18 cellular contexts compared by ENCODE assay signal in the genomic region with DNA sequence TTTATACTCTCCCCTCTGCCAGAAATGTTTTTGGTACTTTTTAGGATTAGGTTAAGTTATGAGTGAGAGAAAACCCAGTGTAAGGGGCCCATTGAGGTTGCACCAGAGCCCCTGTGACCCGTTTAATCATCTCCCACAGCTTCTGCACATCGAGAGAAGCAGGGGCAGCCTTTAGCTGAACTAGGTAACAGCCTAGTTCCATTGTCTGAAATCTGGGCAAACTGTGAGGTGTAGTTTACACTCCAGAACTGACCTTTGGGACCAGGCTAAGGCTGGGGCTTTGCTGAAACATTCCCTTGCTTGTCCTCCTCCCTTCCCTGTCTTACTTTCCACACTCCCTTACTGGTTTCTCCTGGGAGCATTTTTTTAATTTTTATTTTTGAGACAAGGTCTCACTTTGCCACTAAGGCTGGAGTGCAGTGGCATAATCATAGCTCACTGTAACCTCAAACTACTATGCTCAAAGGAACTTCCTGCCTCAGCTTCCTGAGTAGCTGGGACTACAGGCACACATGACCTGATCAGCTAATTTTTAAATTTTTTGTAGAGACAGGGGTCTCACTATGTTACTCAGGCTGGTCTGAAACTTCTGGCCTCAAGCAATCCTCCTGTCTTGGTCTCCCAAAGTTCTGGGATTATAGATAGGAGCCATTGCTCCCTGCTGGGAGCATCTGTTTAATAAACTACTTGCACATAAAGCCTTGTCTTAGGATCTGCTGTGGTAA. TPM values are rescaled to one million over a fixed set of nuclear protein-coding genes. Genes with fewer than 3 reads are reported as not detected.
DNase-seq lines count a peak whose midpoint lies in the region; ATAC-seq and TF ChIP-seq lines count a peak whose summit lies in the region.
"Had no signal": no experiment of that assay in that cellular context is flagged by ENCODE, and none has a peak within 500 bp of the region (broad histone marks: within the 10 kb centered on the region; RNA-seq: fewer than 3 reads in every experiment).

No MANE protein-coding gene starts in this region.

- peaks cover 28 to 33% (median 28%) of the 10 kb centered on the region in 3 donors for H3K4me1 Mint-ChIP-seq in CD8-positive, alpha-beta memory T cell
- peaks cover 34% of the 10 kb centered on the region for H3K4me1 Mint-ChIP-seq in activated naive CD8-positive, alpha-beta T cell treated with anti-CD3 and anti-CD28 coated beads, Interleukin-2, amount 10 ng/mL, durations not matched to agents 7 days and 5 days
- peaks cover 28 to 61% (median 43%) of the 10 kb centered on the region in 4 donors for H3K4me1 Mint-ChIP-seq in naive thymus-derived CD8-positive, alpha-beta T cell

- no peak for TF ChIP-seq POLR2A in heart left ventricle (IDR thresholded peaks at IDR 0.05)

- 56 to 66% (median 63%) methylated on average over 2 of the region's 2 CpGs for WGBS in heart left ventricle, 4 donors

- H3K27me3 ChIP-seq in CD8-positive, alpha-beta memory T cell (ENCODE audit: insufficient read depth, low read length, poor library complexity, severe bottlenecking): no peaks in the 10 kb centered on the region
- peaks cover 0 to 10% (median 0%) of the 10 kb centered on the region in 9 donors for H3K27me3 ChIP-seq in heart left ventricle

- peaks cover 0 to 4% of the 10 kb centered on the region in 2 donors for H3K27me3 Mint-ChIP-seq in CD8-positive, alpha-beta memory T cell
- peaks cover 7% of the 10 kb centered on the region for H3K27me3 Mint-ChIP-seq in activated naive CD8-positive, alpha-beta T cell treated with anti-CD3 and anti-CD28 coated beads, Interleukin-2, amount 10 ng/mL, durations not matched to agents 7 days and 5 days
- H3K27me3 Mint-ChIP-seq in naive thymus-derived CD8-positive, alpha-beta T cell: no peaks in the 10 kb centered on the region

- peak in 2 of 5 donors; percentile 23 to 29 for DNase-seq in CD8-positive, alpha-beta memory T cell
- peak; percentile 56 to 65 for DNase-seq in Kasumi-1 (lab: John Stamatoyannopoulos, UW)
- DNase-seq in activated naive CD8-positive, alpha-beta T cell treated with anti-CD3 and anti-CD28 coated beads, Interleukin-2, amount 10 ng/mL, durations not matched to agents 7 days and 5 days: no peak
- peak in 5 of 10 donors; percentile 10 to 49 (median 36) for DNase-seq in naive thymus-derived CD8-positive, alpha-beta T cell
- no peak for DNase-seq in NCI-H146 (lab: John Stamatoyannopoulos, UW)
- no peak for DNase-seq in COLO829 (ENCODE audit: low spot score)
- DNase-seq in heart left ventricle: no peak
- DNase-seq: anterior cingulate cortex, C1 segment of cervical spinal cord, cortex of kidney, erythroblast, NCI-H1436 treated with DMSO at 0.1 percent for 48 hours, NCI-H446 treated with DMSO at 0.1 percent for 48 hours had no signal

- peak; percentile 93 for ATAC-seq in activated naive CD8-positive, alpha-beta T cell treated with anti-CD3 and anti-CD28 coated beads, Interleukin-2, amount 10 ng/mL, durations not matched to agents 7 days and 5 days (ENCODE audit: low read depth)
- ATAC-seq in naive thymus-derived CD8-positive, alpha-beta T cell: peak; percentile 92 to 95
- ATAC-seq in heart left ventricle: no peak
- ATAC-seq: HCT116 had no signal

- H3K36me3 ChIP-seq in CD8-positive, alpha-beta memory T cell (ENCODE audit: insufficient read depth, low read length): no peaks in the 10 kb centered on the region
- no peaks in the 10 kb centered on the region for H3K36me3 ChIP-seq in heart left ventricle
- H3K36me3 ChIP-seq: SJSA1 had no signal

- H3K4me3 Mint-ChIP-seq in CD8-positive, alpha-beta memory T cell: peak overlapping the region in 6 of 7 donors; percentile 69 to 89 (median 74)
- H3K4me3 Mint-ChIP-seq in activated naive CD8-positive, alpha-beta T cell treated with anti-CD3 and anti-CD28 coated beads, Interleukin-2, amount 10 ng/mL, durations not matched to agents 7 days and 5 days: peak overlapping the region; percentile 65
- H3K4me3 Mint-ChIP-seq in naive thymus-derived CD8-positive, alpha-beta T cell: peak overlapping the region; percentile 55 to 90 (median 80)

- peak overlapping the region; percentile 38 for H3K27ac ChIP-seq in CD8-positive, alpha-beta memory T cell (ENCODE audit: low read depth, low read length)
- peak overlapping the region in 1 of 12 donors; percentile 24 for H3K27ac ChIP-seq in heart left ventricle
- H3K27ac ChIP-seq: KMS-11, parathyroid adenoma, SJSA1 had no signal

- H3K4me3 ChIP-seq in CD8-positive, alpha-beta memory T cell (ENCODE audit: low read length): peak overlapping the region; percentile 32
- no peak overlapping the region for H3K4me3 ChIP-seq in heart left ventricle
- H3K4me3 ChIP-seq: SJSA1 had no signal

- no peaks in the 10 kb centered on the region for H3K36me3 Mint-ChIP-seq in CD8-positive, alpha-beta memory T cell
- peaks cover 14% of the 10 kb centered on the region for H3K36me3 Mint-ChIP-seq in activated naive CD8-positive, alpha-beta T cell treated with anti-CD3 and anti-CD28 coated beads, Interleukin-2, amount 10 ng/mL, durations not matched to agents 7 days and 5 days
- peaks cover 0 to 12% (median 7%) of the 10 kb centered on the region in 3 donors for H3K36me3 Mint-ChIP-seq in naive thymus-derived CD8-positive, alpha-beta T cell

- TF ChIP-seq CTCF in heart left ventricle (IDR thresholded peaks at IDR 0.05): no peak

- CTCF ChIA-PET in CD8-positive, alpha-beta memory T cell (lab: Charles Lee): interaction anchor here (5.3 to 5.8 kb wide), 2 partner anchors 21 to 22 kb away, joined by 28 to 51 read pairs; no protein-coding TSS in a partner anchor

- H3K27ac Mint-ChIP-seq in CD8-positive, alpha-beta memory T cell: peak overlapping the region; percentile 76 to 98 (median 90)
- H3K27ac Mint-ChIP-seq in activated naive CD8-positive, alpha-beta T cell treated with anti-CD3 and anti-CD28 coated beads, Interleukin-2, amount 10 ng/mL, durations not matched to agents 7 days and 5 days: peak overlapping the region; percentile 92
- H3K27ac Mint-ChIP-seq in naive thymus-derived CD8-positive, alpha-beta T cell: peak overlapping the region; percentile 89 to 99 (median 94)

- H3K9me3 Mint-ChIP-seq in CD8-positive, alpha-beta memory T cell: peaks cover 0 to 1% (median 0%) of the 10 kb centered on the region in 5 donors
- H3K9me3 Mint-ChIP-seq in activated naive CD8-positive, alpha-beta T cell treated with anti-CD3 and anti-CD28 coated beads, Interleukin-2, amount 10 ng/mL, durations not matched to agents 7 days and 5 days: peaks cover 7% of the 10 kb centered on the region
- H3K9me3 Mint-ChIP-seq in naive thymus-derived CD8-positive, alpha-beta T cell: peaks cover 0 to 11% (median 1%) of the 10 kb centered on the region in 9 donors

- H3K4me1 ChIP-seq in CD8-positive, alpha-beta memory T cell (ENCODE audit: insufficient read depth, low read length): peaks cover 29% of the 10 kb centered on the region
- peaks cover 0 to 8% (median 0%) of the 10 kb centered on the region in 12 donors for H3K4me1 ChIP-seq in heart left ventricle
- H3K4me1 ChIP-seq: parathyroid adenoma had no signal

- POLR2A ChIA-PET in CD8-positive, alpha-beta memory T cell (lab: Charles Lee): no interaction called here
- POLR2A ChIA-PET in activated naive CD8-positive, alpha-beta T cell treated with anti-CD3 and anti-CD28 coated beads, Interleukin-2, amount 10 ng/mL, durations not matched to agents 7 days and 5 days (lab: Charles Lee): interaction anchor here (0.9 to 1.9 kb wide), 6 partner anchors 10 to 551 kb away, joined by 3 to 9 read pairs (median 4); partner anchors contain the start of genes AP1G2 and IRF9
- POLR2A ChIA-PET in naive thymus-derived CD8-positive, alpha-beta T cell (lab: Charles Lee): interaction anchor here (1.1 to 2.0 kb wide), 4 partner anchors 11 to 630 kb away, joined by 3 to 9 read pairs (median 6); no protein-coding TSS in a partner anchor

- H3K9me3 ChIP-seq in CD8-positive, alpha-beta memory T cell (ENCODE audit: low read length): no peaks in the 10 kb centered on the region
- no peaks in the 10 kb centered on the region for H3K9me3 ChIP-seq in heart left ventricle
- H3K9me3 ChIP-seq: SJSA1 had no signal

- intact Hi-C loops in heart left ventricle (cut with DNase I): no loop called here

RNA-seq across cellular contexts. Expression of gene DHRS2, which starts 25.9 kb away (rescaled TPM):
- 1 to 10 TPM; 3.0 to 3.1 TPM for total RNA-seq in CD8-positive, alpha-beta memory T cell
- not detected for polyA plus RNA-seq in CD8-positive, alpha-beta memory T cell
- total RNA-seq in activated naive CD8-positive, alpha-beta T cell treated with anti-CD3 and anti-CD28 coated beads, Interleukin-2, amount 10 ng/mL, durations not matched to agents 7 days and 5 days: under 1 TPM in 1 of 2 experiments, not detected in 1; 0.17 TPM
- not detected for total RNA-seq in naive thymus-derived CD8-positive, alpha-beta T cell
- not detected for polyA plus RNA-seq in naive thymus-derived CD8-positive, alpha-beta T cell
- under 1 TPM in 1 of 9 donors, not detected in 8; 0.17 TPM for total RNA-seq in heart left ventricle
- polyA plus RNA-seq in heart left ventricle: under 1 TPM in 1 of 2 donors, not detected in 1; 0.04 TPM
- total RNA-seq: skeletal muscle tissue had no signal

RNA-seq across cellular contexts. Expression of gene JPH4, which starts 31.7 kb away (rescaled TPM):
- 1 to 10 TPM; 1.8 TPM for total RNA-seq in CD8-positive, alpha-beta memory T cell
- polyA plus RNA-seq in CD8-positive, alpha-beta memory T cell: not detected
- total RNA-seq in activated naive CD8-positive, alpha-beta T cell treated with anti-CD3 and anti-CD28 coated beads, Interleukin-2, amount 10 ng/mL, durations not matched to agents 7 days and 5 days: not detected
- total RNA-seq in naive thymus-derived CD8-positive, alpha-beta T cell: not detected
- under 1 TPM in 2 of 3 donors, not detected in 1; 0.07 to 0.29 TPM for polyA plus RNA-seq in naive thymus-derived CD8-positive, alpha-beta T cell
- under 1 TPM in 8 of 9 donors, not detected in 1; 0.10 to 0.59 (median 0.26) TPM for total RNA-seq in heart left ventricle
- polyA plus RNA-seq in heart left ventricle: under 1 TPM; 0.12 to 0.23 TPM
- total RNA-seq: SJSA1 had no signal

RNA-seq across cellular contexts. Expression of gene AP1G2, which starts 42.7 kb away (rescaled TPM):
- total RNA-seq in CD8-positive, alpha-beta memory T cell: 100 to 1,000 TPM; 152 to 154 TPM
- polyA plus RNA-seq in CD8-positive, alpha-beta memory T cell: 80.8 TPM
- 100 to 1,000 TPM; 335 to 389 TPM for total RNA-seq in activated naive CD8-positive, alpha-beta T cell treated with anti-CD3 and anti-CD28 coated beads, Interleukin-2, amount 10 ng/mL, durations not matched to agents 7 days and 5 days
- total RNA-seq in naive thymus-derived CD8-positive, alpha-beta T cell: 100 to 1,000 TPM; 483 to 529 TPM
- polyA plus RNA-seq in naive thymus-derived CD8-positive, alpha-beta T cell: 10 to 100 TPM; 67.8 to 91.4 (median 68.4) TPM
- 10 to 100 TPM in 5 of 9 donors, 1 to 10 TPM in 4; 7.2 to 33.8 (median 11.6) TPM for total RNA-seq in heart left ventricle
- 10 to 100 TPM in 1 of 2 donors, 1 to 10 TPM in 1; 8.8 to 16.6 TPM for polyA plus RNA-seq in heart left ventricle

RNA-seq across cellular contexts. Expression of gene THTPA, which starts 54.2 kb away (rescaled TPM):
- total RNA-seq in CD8-positive, alpha-beta memory T cell: 10 to 100 TPM; 13.4 TPM
- polyA plus RNA-seq in CD8-positive, alpha-beta memory T cell: 10.7 TPM
- 10 to 100 TPM; 14.2 to 19.2 TPM for total RNA-seq in activated naive CD8-positive, alpha-beta T cell treated with anti-CD3 and anti-CD28 coated beads, Interleukin-2, amount 10 ng/mL, durations not matched to agents 7 days and 5 days
- 10 to 100 TPM; 28.5 to 29.4 TPM for total RNA-seq in naive thymus-derived CD8-positive, alpha-beta T cell
- 10 to 100 TPM; 14.9 to 15.6 (median 14.9) TPM for polyA plus RNA-seq in naive thymus-derived CD8-positive, alpha-beta T cell
- 10 to 100 TPM; 13.0 to 30.9 (median 18.9) TPM for total RNA-seq in heart left ventricle
- 10 to 100 TPM in 1 of 2 donors, 1 to 10 TPM in 1; 9.1 to 28.7 TPM for polyA plus RNA-seq in heart left ventricle

RNA-seq across cellular contexts. Expression of gene ZFHX2, which starts 58.7 kb away (rescaled TPM):
- total RNA-seq in CD8-positive, alpha-beta memory T cell: 1 to 10 TPM; 2.4 to 2.5 TPM
- not detected for polyA plus RNA-seq in CD8-positive, alpha-beta memory T cell
- 1 to 10 TPM in 1 of 2 experiments, under 1 TPM in 1; 0.75 to 1.4 TPM for total RNA-seq in activated naive CD8-positive, alpha-beta T cell treated with anti-CD3 and anti-CD28 coated beads, Interleukin-2, amount 10 ng/mL, durations not matched to agents 7 days and 5 days
- total RNA-seq in naive thymus-derived CD8-positive, alpha-beta T cell: 1 to 10 TPM in 1 of 2 experiments, under 1 TPM in 1; 0.62 to 1.0 TPM
- polyA plus RNA-seq in naive thymus-derived CD8-positive, alpha-beta T cell: under 1 TPM; 0.02 to 0.23 (median 0.03) TPM
- total RNA-seq in heart left ventricle: 1 to 10 TPM in 3 of 9 donors, under 1 TPM in 6; 0.47 to 2.3 (median 0.88) TPM
- under 1 TPM; 0.24 to 0.88 TPM for polyA plus RNA-seq in heart left ventricle
- total RNA-seq: SJSA1, skeletal muscle tissue had no signal

Comparison
In these comparisons a context has a peak if more than half of its experiments do, and no peak if none do; other contexts are left out.
1. DNase-seq: peak in Kasumi-1 (2 of 2); none in activated naive CD8-positive, alpha-beta T cell treated with anti-CD3 and anti-CD28 coated beads, Interleukin-2, amount 10 ng/mL, durations not matched to agents 7 days and 5 days (single experiment), NCI-H146 (single experiment), COLO829 (single experiment) and heart left ventricle (0 of 5).
2. ATAC-seq: peak in activated naive CD8-positive, alpha-beta T cell treated with anti-CD3 and anti-CD28 coated beads, Interleukin-2, amount 10 ng/mL, durations not matched to agents 7 days and 5 days (single experiment) and naive thymus-derived CD8-positive, alpha-beta T cell (2 of 2); none in heart left ventricle (0 of 4).
3. RNA of gene AP1G2, which starts 42.7 kb away (total RNA-seq): 483 to 529 TPM in naive thymus-derived CD8-positive, alpha-beta T cell, 335 to 389 TPM in activated naive CD8-positive, alpha-beta T cell treated with anti-CD3 and anti-CD28 coated beads, Interleukin-2, amount 10 ng/mL, durations not matched to agents 7 days and 5 days and 152 to 154 TPM in CD8-positive, alpha-beta memory T cell; 7.2 to 33.8 TPM in heart left ventricle; every median in the first group is over 4 times any median in the second.
4. Peak in every context shown above with its lines, with median percentiles within 50 percentile points of each other: H3K27ac Mint-ChIP-seq and H3K4me3 Mint-ChIP-seq.